ENCODE assay signal across 19 cellular contexts in the genomic region with DNA sequence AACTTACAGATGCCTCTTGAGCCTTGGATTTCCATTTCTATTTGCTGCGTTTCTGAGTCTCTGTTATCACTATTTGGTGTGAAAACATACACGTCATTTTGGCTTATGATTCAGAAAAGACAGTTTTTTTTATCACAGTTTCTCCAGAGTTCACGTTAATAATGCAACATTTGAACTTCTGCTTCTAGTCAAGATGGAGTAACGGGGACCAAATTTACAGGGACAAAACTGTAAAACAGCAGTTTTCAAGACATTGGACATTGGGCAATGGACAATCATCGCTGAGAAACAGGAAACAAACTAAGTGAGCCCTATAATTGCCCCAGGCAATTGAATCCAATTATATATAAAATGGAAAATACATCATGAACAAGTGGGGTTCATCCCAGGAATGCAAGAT. TPM values are rescaled to one million over a fixed set of nuclear protein-coding genes. Genes with fewer than 3 reads are reported as not detected.
"Had no signal": no experiment of that assay in that cellular context is flagged by ENCODE, and none has a peak within 500 bp of the region (broad histone marks: within the 10 kb centered on the region; RNA-seq: fewer than 3 reads in every experiment).

No MANE protein-coding gene starts in this region.

- H3K4me1 ChIP-seq: psoas muscle had no signal

- H3K27me3 Mint-ChIP-seq: activated CD8-positive, alpha-beta T cell treated with anti-CD3 and anti-CD28 coated beads for 36 hours; naive thymus-derived CD8-positive, alpha-beta T cell; T-helper 17 cell had no signal

- H3K4me1 Mint-ChIP-seq: naive thymus-derived CD8-positive, alpha-beta T cell; T-helper 17 cell had no signal

- H3K4me3 ChIP-seq: dorsolateral prefrontal cortex, psoas muscle, right lobe of liver had no signal

- H3K9me3 Mint-ChIP-seq: activated CD8-positive, alpha-beta T cell treated with anti-CD3 and anti-CD28 coated beads for 36 hours had no signal

- ATAC-seq: activated CD4-positive, alpha-beta T cell treated with anti-CD3 and anti-CD28 coated beads for 36 hours; activated CD8-positive, alpha-beta T cell treated with anti-CD3 and anti-CD28 coated beads for 36 hours; esophagus mucosa; naive thymus-derived CD8-positive, alpha-beta T cell; psoas muscle; T-helper 17 cell had no signal

- H3K9me3 ChIP-seq: right lobe of liver had no signal

- H3K27ac Mint-ChIP-seq: activated CD4-positive, alpha-beta T cell treated with anti-CD3 and anti-CD28 coated beads for 36 hours; activated CD8-positive, alpha-beta T cell treated with anti-CD3 and anti-CD28 coated beads for 36 hours; naive thymus-derived CD8-positive, alpha-beta T cell; T-helper 17 cell had no signal

- DNase-seq: activated CD4-positive, alpha-beta T cell treated with anti-CD3 and anti-CD28 coated beads for 36 hours; activated CD8-positive, alpha-beta memory T cell treated with anti-CD3 and anti-CD28 coated beads, Interleukin-2, amount 50 U/mL, for 4 hours; activated CD8-positive, alpha-beta T cell treated with anti-CD3 and anti-CD28 coated beads for 36 hours; activated naive CD4-positive, alpha-beta T cell; dorsolateral prefrontal cortex; hypothalamus; kidney glomerular epithelial cell; naive thymus-derived CD8-positive, alpha-beta T cell; occipital lobe; psoas muscle; right lobe of liver; stimulated activated CD4-positive, alpha-beta T cell treated with anti-CD3 and anti-CD28 coated beads, Interleukin-1b, Interleukin-23, amount 100 ng/mL, for 48 hours; stimulated activated naive CD4-positive, alpha-beta T cell; substantia nigra; T-helper 17 cell had no signal

- H3K27ac ChIP-seq: dorsolateral prefrontal cortex, psoas muscle had no signal

- H3K4me3 Mint-ChIP-seq: activated CD4-positive, alpha-beta T cell treated with anti-CD3 and anti-CD28 coated beads for 36 hours; activated CD8-positive, alpha-beta T cell treated with anti-CD3 and anti-CD28 coated beads for 36 hours; naive thymus-derived CD8-positive, alpha-beta T cell; T-helper 17 cell had no signal

- H3K36me3 ChIP-seq: right lobe of liver had no signal

RNA-seq across cellular contexts. Expression of a gene that starts 36.2 kb away (rescaled TPM):
- total RNA-seq: bronchial epithelial cell, chondrocyte, fibroblast of villous mesenchyme had no signal
